In genomic region chr20:32028647-32029372, GRCh38 we compare ENCODE assay signal across 16 cellular contexts. TPM values are rescaled to one million over a fixed set of nuclear protein-coding genes. Genes with fewer than 3 reads are reported as not detected.
DNase-seq lines count a peak whose midpoint lies in the region; ATAC-seq, FAIRE-seq and TF ChIP-seq lines count a peak whose summit lies in the region.
"Had no signal": no experiment of that assay in that cellular context is flagged by ENCODE, and none has a peak within 500 bp of the region (broad histone marks: within the 10 kb centered on the region; RNA-seq: fewer than 3 reads in every experiment).

No MANE protein-coding gene starts in this region.

- no peak overlapping the region for H2BK15ac ChIP-seq in mesendoderm (replicated peaks; ENCODE audit: low read depth)

- H3K27me3 ChIP-seq in H7 (ENCODE audit: control insufficient read depth, insufficient read depth, low read length): no peaks in the 10 kb centered on the region
- no peaks in the 10 kb centered on the region for H3K27me3 ChIP-seq in WERI-Rb-1 (ENCODE audit: insufficient read depth, low read depth, severe bottlenecking)
- H3K27me3 ChIP-seq in mesendoderm (ENCODE audit: insufficient read depth, low read length, poor library complexity): no peaks in the 10 kb centered on the region
- H3K27me3 ChIP-seq in MG63: peaks cover 12% of the 10 kb centered on the region; the same call in 1 of the 2 replicates

- H3K36me3 ChIP-seq in H7 (replicated peaks; ENCODE audit: control insufficient read depth, insufficient read depth, low read length): peaks cover 3% of the 10 kb centered on the region
- H3K36me3 ChIP-seq in WERI-Rb-1: peaks cover 9% of the 10 kb centered on the region
- H3K36me3 ChIP-seq in mesendoderm (ENCODE audit: control insufficient read depth, insufficient read depth, low read length): no peaks in the 10 kb centered on the region
- no peaks in the 10 kb centered on the region for H3K36me3 ChIP-seq in MG63
- H3K36me3 ChIP-seq: gastroesophageal sphincter had no signal

- WGBS in mesendoderm (ENCODE audit: extremely low coverage, insufficient coverage, low lambda C conversion rate): no CpG with 5 or more reads among the region's 12 CpGs

- in situ Hi-C loops in Caki2 (cut with HindIII; ENCODE audit: low pct_unique_long_range_greater_than_20kb, low sequenced_read_pairs): loop anchor here (10.0 kb wide), 1 partner anchor 174 kb away; no protein-coding TSS in a partner anchor

- H3K4me2 ChIP-seq in mesendoderm (ENCODE audit: low read length): no peak overlapping the region

- ATAC-seq in HG03354 (IDR thresholded peaks at IDR 0.05; ENCODE audit: poor library complexity, severe bottlenecking, unreplicated experiment): no peak
- ATAC-seq: activated CD8-positive, alpha-beta memory T cell treated with anti-CD3 and anti-CD28 coated beads, Interleukin-2, amount 10 ng/mL, durations not matched to agents 7 days and 5 days; gastroesophageal sphincter; psoas muscle had no signal

- H2AK5ac ChIP-seq in mesendoderm (ENCODE audit: low read length): no peak overlapping the region

- no peak overlapping the region for H3K4ac ChIP-seq in mesendoderm (ENCODE audit: low read depth, low read length)

- H3K9me3 ChIP-seq in WERI-Rb-1 (ENCODE audit: severe bottlenecking) (no peaks in the 10 kb centered on the region), MG63 (no peaks in the 10 kb centered on the region)
- H3K9me3 ChIP-seq: gastroesophageal sphincter, psoas muscle had no signal

- H2BK5ac ChIP-seq in mesendoderm (ENCODE audit: low read length): no peak overlapping the region

- TF ChIP-seq CTCF in WERI-Rb-1 (IDR thresholded peaks at IDR 0.05; ENCODE audit: low read depth, low read length): no peak

- no peak overlapping the region for H2BK120ac ChIP-seq in mesendoderm (ENCODE audit: low read depth, low read length)

- peak overlapping the region; percentile 32 for H3K9ac ChIP-seq in mesendoderm (ENCODE audit: low read length)

- H3K56ac ChIP-seq in mesendoderm (ENCODE audit: low read length): peak overlapping the region; percentile 42

- H4K5ac ChIP-seq in mesendoderm (ENCODE audit: low read length): no peak overlapping the region

- peak overlapping the region; percentile 59 for H3K27ac ChIP-seq in WERI-Rb-1
- H3K27ac ChIP-seq in mesendoderm (ENCODE audit: low read depth, low read length): no peak overlapping the region
- H3K27ac ChIP-seq: gastroesophageal sphincter, psoas muscle had no signal

- H3K4me1 ChIP-seq in mesendoderm (ENCODE audit: control insufficient read depth, low read depth, low read length): no peaks in the 10 kb centered on the region
- H3K4me1 ChIP-seq: psoas muscle had no signal

- H4K8ac ChIP-seq in mesendoderm (ENCODE audit: low read depth, low read length): no peak overlapping the region

- H3K79me2 ChIP-seq in mesendoderm (ENCODE audit: control insufficient read depth, insufficient read depth, low read length): no peaks in the 10 kb centered on the region

- H3K4me3 ChIP-seq in H7 (ENCODE audit: insufficient read depth, low read depth, low read length): no peak overlapping the region
- H3K4me3 ChIP-seq in WERI-Rb-1 (ENCODE audit: low read depth, low read length): peak overlapping the region; percentile 40
- H3K4me3 ChIP-seq in mesendoderm (ENCODE audit: low read length): no peak overlapping the region
- H3K4me3 ChIP-seq in MG63: no peak overlapping the region
- H3K4me3 ChIP-seq: gastroesophageal sphincter, psoas muscle had no signal

- no peak overlapping the region for H3K18ac ChIP-seq in mesendoderm (ENCODE audit: low read length)

- FAIRE-seq in frontal cortex (lab: Jason Lieb, UNC): no peak
- FAIRE-seq: endothelial cell of umbilical vein had no signal

- H3K23ac ChIP-seq in mesendoderm (ENCODE audit: low read length): no peak overlapping the region

- DNase-seq in Caki2 (ENCODE audit: low read depth) (peak; percentile 34), H7 (peak; percentile 62), WERI-Rb-1 (peak; percentile 72), mesendoderm (no peak), frontal cortex (ENCODE audit: low spot score in 2 of 2) (no peak), MG63 (no peak)
- DNase-seq: activated B cell treated with CpG ODN at 0.5 μM for 24 hours; activated CD8-positive, alpha-beta memory T cell treated with anti-CD3 and anti-CD28 coated beads, Interleukin-2, amount 10 ng/mL, durations not matched to agents 7 days and 5 days; activated naive CD4-positive, alpha-beta T cell treated with anti-CD3 and anti-CD28 coated beads, Interleukin-2, amount 10 ng/mL, durations not matched to agents 7 days and 5 days; NCI-H2029 treated with DMSO at 0.1 percent for 48 hours; psoas muscle; trophoblast cell had no signal

- H3K79me1 ChIP-seq in mesendoderm (ENCODE audit: low read length): no peaks in the 10 kb centered on the region

RNA-seq across cellular contexts. Expression of gene CCM2L, which starts 18.6 kb away (rescaled TPM):
- total RNA-seq in Caki2 (2014; rRNA removed; shearing (Covaris generic); ENCODE audit: low replicate concordance): 21.5 and 29.4 TPM in 2 replicates
- 8.3 and 10.6 TPM in 2 replicates for total RNA-seq in H7 (2014; rRNA removed; shearing (Covaris generic))
- polyA plus RNA-seq in mesendoderm (2013, experiment 1 of 2): 1.4 TPM
- 1.3 TPM for polyA plus RNA-seq in mesendoderm (2013, experiment 2 of 2)
- 2.9 TPM for total RNA-seq in frontal cortex
- not detected in 2 replicates for total RNA-seq in MG63 (2014; rRNA removed; shearing (Covaris generic); ENCODE audit: low replicate concordance)
- total RNA-seq: activated CD8-positive, alpha-beta memory T cell treated with anti-CD3 and anti-CD28 coated beads, Interleukin-2, amount 10 ng/mL, durations not matched to agents 7 days and 5 days had no signal
- polyA plus RNA-seq: BJ had no signal

RNA-seq across cellular contexts. Expression of gene HCK, which starts 23.2 kb away (rescaled TPM):
- not detected in 2 replicates for total RNA-seq in Caki2 (2014; rRNA removed; shearing (Covaris generic); ENCODE audit: low replicate concordance)
- 0.70 and 0.76 TPM in 2 replicates for total RNA-seq in H7 (2014; rRNA removed; shearing (Covaris generic))
- 0.07 TPM for polyA plus RNA-seq in mesendoderm (2013, experiment 1 of 2)
- 0.15 TPM for polyA plus RNA-seq in mesendoderm (2013, experiment 2 of 2)
- total RNA-seq in frontal cortex: 2.9 TPM
- total RNA-seq in MG63 (2014; rRNA removed; shearing (Covaris generic); ENCODE audit: low replicate concordance): not detected in 2 replicates
- total RNA-seq: activated CD8-positive, alpha-beta memory T cell treated with anti-CD3 and anti-CD28 coated beads, Interleukin-2, amount 10 ng/mL, durations not matched to agents 7 days and 5 days; endothelial cell of umbilical vein had no signal
- polyA plus RNA-seq: endothelial cell of umbilical vein had no signal

Comparison
In these comparisons a context has a peak if more than half of its experiments do, and no peak if none do; other contexts are left out.
1. DNase-seq: peak in Caki2 (single experiment), H7 (single experiment) and WERI-Rb-1 (single experiment); none in mesendoderm (single experiment), frontal cortex (0 of 2) and MG63 (single experiment).